In genomic region chr14:31941487-31941886, GRCh38 we compare ENCODE assay signal across 13 cellular contexts.
A peak's percentile ranks its signal among the peaks of the same experiment; 100 is the strongest.
DNase-seq lines count a peak whose midpoint lies in the region; ATAC-seq lines count a peak whose summit lies in the region.
"Had no signal": no experiment of that assay in that cellular context is flagged by ENCODE, and none has a peak within 500 bp of the region (broad histone marks: within the 10 kb centered on the region; RNA-seq: fewer than 3 reads in every experiment).

No MANE protein-coding gene starts in this region.

- no peak overlapping the region for H3K4me3 Mint-ChIP-seq in activated naive CD8-positive, alpha-beta T cell treated with anti-CD3 and anti-CD28 coated beads, Interleukin-2, amount 50 U/mL, for 24 hours
- H3K4me3 Mint-ChIP-seq: CD14-positive monocyte; CD8-positive, alpha-beta memory T cell had no signal

- no peaks in the 10 kb centered on the region for H3K27me3 Mint-ChIP-seq in activated naive CD8-positive, alpha-beta T cell treated with anti-CD3 and anti-CD28 coated beads, Interleukin-2, amount 50 U/mL, for 24 hours

- H3K36me3 Mint-ChIP-seq in activated naive CD8-positive, alpha-beta T cell treated with anti-CD3 and anti-CD28 coated beads, Interleukin-2, amount 50 U/mL, for 24 hours (ENCODE audit: low read depth), result no peaks in the 10 kb centered on the region
- H3K36me3 Mint-ChIP-seq: CD14-positive monocyte; CD8-positive, alpha-beta memory T cell had no signal

- H3K9me3 Mint-ChIP-seq in activated naive CD8-positive, alpha-beta T cell treated with anti-CD3 and anti-CD28 coated beads, Interleukin-2, amount 50 U/mL, for 24 hours, result no peaks in the 10 kb centered on the region
- H3K9me3 Mint-ChIP-seq: CD14-positive monocyte; CD8-positive, alpha-beta memory T cell had no signal

- DNase-seq in NCI-H82 (lab: John Stamatoyannopoulos, UW), result peak; percentile 15
- no peak for DNase-seq in NCI-H82 treated with DMSO at 0.1 percent for 48 hours (lab: John Stamatoyannopoulos, UW; ENCODE audit: unreplicated experiment)
- DNase-seq in DMS53 treated with DMSO at 0.1 percent for 48 hours (lab: John Stamatoyannopoulos, UW; ENCODE audit: unreplicated experiment), result peak; percentile 26
- DNase-seq in NCI-H524 treated with DMSO at 0.1 percent for 48 hours (lab: John Stamatoyannopoulos, UW), result peak; percentile 11
- DNase-seq in NCI-H526 (lab: John Stamatoyannopoulos, UW), result no peak
- DNase-seq in activated naive CD8-positive, alpha-beta T cell treated with anti-CD3 and anti-CD28 coated beads, Interleukin-2, amount 50 U/mL, for 24 hours, result no peak
- DNase-seq in UCSD-AML1 (lab: John Stamatoyannopoulos, UW; ENCODE audit: unreplicated experiment), result no peak
- DNase-seq: Caco-2; CD8-positive, alpha-beta memory T cell; DMS79 treated with DMSO at 0.1 percent for 48 hours; EL had no signal

- no peak for ATAC-seq in activated naive CD8-positive, alpha-beta T cell treated with anti-CD3 and anti-CD28 coated beads, Interleukin-2, amount 50 U/mL, for 24 hours
- ATAC-seq: HCT116 had no signal

- peaks cover 19% of the 10 kb centered on the region for H3K4me1 Mint-ChIP-seq in activated naive CD8-positive, alpha-beta T cell treated with anti-CD3 and anti-CD28 coated beads, Interleukin-2, amount 50 U/mL, for 24 hours
- H3K4me1 Mint-ChIP-seq: CD14-positive monocyte had no signal

- no peak overlapping the region for H3K27ac Mint-ChIP-seq in activated naive CD8-positive, alpha-beta T cell treated with anti-CD3 and anti-CD28 coated beads, Interleukin-2, amount 50 U/mL, for 24 hours
- H3K27ac Mint-ChIP-seq: CD14-positive monocyte; CD8-positive, alpha-beta memory T cell had no signal

Comparison
In these comparisons a context has a peak if more than half of its experiments do, and no peak if none do; other contexts are left out.
1. DNase-seq: peak in NCI-H82 (single experiment), DMS53 treated with DMSO at 0.1 percent for 48 hours (single experiment) and NCI-H524 treated with DMSO at 0.1 percent for 48 hours (single experiment); none in NCI-H82 treated with DMSO at 0.1 percent for 48 hours (single experiment), NCI-H526 (0 of 2), activated naive CD8-positive, alpha-beta T cell treated with anti-CD3 and anti-CD28 coated beads, Interleukin-2, amount 50 U/mL, for 24 hours (single experiment) and UCSD-AML1 (single experiment).